8 cellular contexts compared by ENCODE assay signal in the genomic region with DNA sequence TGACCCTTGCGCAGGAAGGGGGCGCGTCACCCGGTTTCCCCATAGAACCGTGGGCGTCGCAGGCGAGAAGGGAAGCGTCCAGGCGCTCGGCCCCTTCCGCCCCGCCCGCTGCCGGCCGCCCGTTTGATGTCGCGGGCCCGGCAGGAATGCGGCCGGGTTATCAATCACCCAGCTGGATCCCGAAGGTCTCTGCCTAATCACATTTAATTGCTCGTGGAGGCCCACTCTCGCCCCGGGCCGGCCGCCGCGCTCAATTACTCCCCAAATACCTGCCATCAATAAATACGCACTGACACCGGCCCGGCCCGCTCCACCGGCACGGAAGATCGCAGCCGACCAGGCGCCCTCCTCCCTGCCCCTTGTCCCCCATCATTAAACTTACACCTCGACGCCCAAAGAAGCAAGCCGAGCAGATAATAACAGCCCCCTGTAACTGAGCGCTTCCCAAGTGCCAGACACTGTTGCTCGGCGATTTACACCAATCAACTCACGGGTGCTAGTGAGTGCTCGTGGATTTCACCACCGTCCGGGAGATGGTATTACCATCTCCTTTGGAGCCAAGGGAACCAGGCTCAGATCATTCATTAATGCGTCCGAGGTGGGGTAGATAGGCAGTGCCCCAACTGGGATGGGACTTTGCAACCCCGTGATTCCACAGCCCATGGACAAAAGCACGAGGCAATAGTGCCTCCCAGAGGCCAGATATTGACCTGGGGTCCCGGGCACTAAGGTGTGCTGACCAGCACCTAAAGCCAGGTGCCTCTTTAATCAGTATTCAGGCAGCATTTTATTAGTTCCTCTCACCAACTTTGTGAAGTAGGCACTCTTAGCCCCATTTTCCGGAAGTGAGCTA. TPM values are rescaled to one million over a fixed set of nuclear protein-coding genes. Genes with fewer than 3 reads are reported as not detected.
A peak's percentile ranks its signal among the peaks of the same experiment; 100 is the strongest.
DNase-seq lines count a peak whose midpoint lies in the region; ATAC-seq and TF ChIP-seq lines count a peak whose summit lies in the region.

No MANE protein-coding gene starts in this region.

- no peaks in the 10 kb centered on the region for H3K36me3 Mint-ChIP-seq in activated CD4-positive, alpha-beta memory T cell treated with anti-CD3 and anti-CD28 coated beads for 36 hours
- H3K36me3 Mint-ChIP-seq in activated CD4-positive, alpha-beta memory T cell treated with anti-CD3 and anti-CD28 coated beads, Interleukin-2, amount 10 ng/mL, durations not matched to agents 7 days and 5 days (ENCODE audit: low read depth): no peaks in the 10 kb centered on the region
- no peaks in the 10 kb centered on the region for H3K36me3 Mint-ChIP-seq in WTC11

- peak; percentile 53 for ATAC-seq in WTC11

- H3K27ac ChIP-seq in iPS-20b (ENCODE audit: low read length): no peak overlapping the region
- no peak overlapping the region for H3K27ac ChIP-seq in tibial artery

- no peak overlapping the region for H3K9ac ChIP-seq in iPS-20b (ENCODE audit: low read depth, low read length)

- H3K36me3 ChIP-seq in iPS-20b (ENCODE audit: insufficient read depth, low read depth, low read length): no peaks in the 10 kb centered on the region
- no peaks in the 10 kb centered on the region for H3K36me3 ChIP-seq in tibial artery

- no peak overlapping the region for H3K27ac Mint-ChIP-seq in activated CD4-positive, alpha-beta memory T cell treated with anti-CD3 and anti-CD28 coated beads for 36 hours
- no peak overlapping the region for H3K27ac Mint-ChIP-seq in activated CD4-positive, alpha-beta memory T cell treated with anti-CD3 and anti-CD28 coated beads, Interleukin-2, amount 10 ng/mL, durations not matched to agents 7 days and 5 days
- H3K27ac Mint-ChIP-seq in WTC11: no peak overlapping the region

- intact Hi-C loops in activated CD4-positive, alpha-beta memory T cell treated with anti-CD3 and anti-CD28 coated beads for 36 hours (cut with micrococcal nuclease): loop anchor here (1.0 to 10.0 kb wide), 2 partner anchors 316 to 1491 kb away; no protein-coding TSS in a partner anchor
- intact Hi-C loops in tibial artery (cut with DNase I; ENCODE audit: low total_unique reads): loop anchor here (5.0 kb wide), 1 partner anchor 318 kb away; no protein-coding TSS in a partner anchor

- peak; percentile 37 for DNase-seq in activated CD4-positive, alpha-beta memory T cell treated with anti-CD3 and anti-CD28 coated beads for 36 hours
- DNase-seq in activated CD4-positive, alpha-beta memory T cell treated with anti-CD3 and anti-CD28 coated beads, Interleukin-2, amount 10 ng/mL, durations not matched to agents 7 days and 5 days: no peak
- peak; percentile 72 for DNase-seq in WTC11 (ENCODE audit: low spot score)
- no peak for DNase-seq in tibial artery
- DNase-seq in stimulated activated CD4-positive, alpha-beta T cell treated with anti-CD3 and anti-CD28 coated beads, Interleukin-15, amount 100 ng/mL, for 24 hours: no peak
- DNase-seq in HPDE6-E6E7 (ENCODE audit: extremely low spot score): no peak
- no peak for DNase-seq in mesenteric fat pad (ENCODE audit: low spot score)

- no peak overlapping the region for H3K4me3 Mint-ChIP-seq in activated CD4-positive, alpha-beta memory T cell treated with anti-CD3 and anti-CD28 coated beads for 36 hours
- H3K4me3 Mint-ChIP-seq in activated CD4-positive, alpha-beta memory T cell treated with anti-CD3 and anti-CD28 coated beads, Interleukin-2, amount 10 ng/mL, durations not matched to agents 7 days and 5 days: no peak overlapping the region
- H3K4me3 Mint-ChIP-seq in WTC11: peak overlapping the region; percentile 74

- TF ChIP-seq CTCF in WTC11 (IDR thresholded peaks at IDR 0.05) (0 out of 2 replicates have a peak, but pooled peaks have one; percentile 32), tibial artery (IDR thresholded peaks at IDR 0.05) (peak; percentile 33 to 41)

- H3K9me3 ChIP-seq in iPS-20b (ENCODE audit: insufficient read depth, low read depth, low read length) (peaks cover 4% of the 10 kb centered on the region; the same call in 1 of the 2 replicates), tibial artery (no peaks in the 10 kb centered on the region)

- POLR2A ChIA-PET in activated CD4-positive, alpha-beta memory T cell treated with anti-CD3 and anti-CD28 coated beads for 36 hours (lab: Charles Lee): no interaction called here
- POLR2A ChIA-PET in activated CD4-positive, alpha-beta memory T cell treated with anti-CD3 and anti-CD28 coated beads, Interleukin-2, amount 10 ng/mL, durations not matched to agents 7 days and 5 days (lab: Charles Lee): no interaction called here
- POLR2A ChIA-PET in WTC11 (lab: Charles Lee): no interaction called here

- H3K27me3 ChIP-seq in iPS-20b (ENCODE audit: insufficient read depth, low read length) (peaks cover 83% of the 10 kb centered on the region), tibial artery (peaks cover 0 to 56% of the 10 kb centered on the region in 2 donors)

- CTCF ChIA-PET in activated CD4-positive, alpha-beta memory T cell treated with anti-CD3 and anti-CD28 coated beads for 36 hours (lab: Charles Lee): interaction anchor here (0.8 to 1.6 kb wide), 2 partner anchors 312 to 317 kb away, joined by 3 to 8 read pairs; no protein-coding TSS in a partner anchor
- CTCF ChIA-PET in activated CD4-positive, alpha-beta memory T cell treated with anti-CD3 and anti-CD28 coated beads, Interleukin-2, amount 10 ng/mL, durations not matched to agents 7 days and 5 days (lab: Charles Lee): no interaction called here
- CTCF ChIA-PET in WTC11 (lab: Charles Lee): interaction anchor here (0.6 to 3.6 kb wide), 9 partner anchors 8 to 398 kb away, joined by 3 to 31 read pairs (median 4); a partner anchor contains a TSS

- peaks cover 10% of the 10 kb centered on the region for H3K4me1 Mint-ChIP-seq in activated CD4-positive, alpha-beta memory T cell treated with anti-CD3 and anti-CD28 coated beads for 36 hours (ENCODE audit: low read depth)
- peaks cover 3% of the 10 kb centered on the region for H3K4me1 Mint-ChIP-seq in activated CD4-positive, alpha-beta memory T cell treated with anti-CD3 and anti-CD28 coated beads, Interleukin-2, amount 10 ng/mL, durations not matched to agents 7 days and 5 days
- H3K4me1 Mint-ChIP-seq in WTC11: peaks cover 55% of the 10 kb centered on the region

- H3K27me3 Mint-ChIP-seq in activated CD4-positive, alpha-beta memory T cell treated with anti-CD3 and anti-CD28 coated beads for 36 hours: peaks cover 66% of the 10 kb centered on the region
- H3K27me3 Mint-ChIP-seq in activated CD4-positive, alpha-beta memory T cell treated with anti-CD3 and anti-CD28 coated beads, Interleukin-2, amount 10 ng/mL, durations not matched to agents 7 days and 5 days: peaks cover 61% of the 10 kb centered on the region
- peaks cover 84% of the 10 kb centered on the region for H3K27me3 Mint-ChIP-seq in WTC11 (ENCODE audit: low read depth)

- H3K4me1 ChIP-seq in iPS-20b (ENCODE audit: insufficient read depth, low read length) (peaks cover 20% of the 10 kb centered on the region; the same call in 1 of the 2 replicates), tibial artery (peaks cover 0 to 10% (median 5%) of the 10 kb centered on the region in 4 donors)

- H3K9me3 Mint-ChIP-seq in activated CD4-positive, alpha-beta memory T cell treated with anti-CD3 and anti-CD28 coated beads for 36 hours: no peaks in the 10 kb centered on the region
- H3K9me3 Mint-ChIP-seq in activated CD4-positive, alpha-beta memory T cell treated with anti-CD3 and anti-CD28 coated beads, Interleukin-2, amount 10 ng/mL, durations not matched to agents 7 days and 5 days: no peaks in the 10 kb centered on the region
- H3K9me3 Mint-ChIP-seq in WTC11: no peaks in the 10 kb centered on the region

- H3K4me3 ChIP-seq in iPS-20b (ENCODE audit: low read length) (peak overlapping the region; percentile 79), tibial artery (no peak overlapping the region)

TF ChIP-seq in WTC11, 78 proteins besides CTCF, POLR2A, EP300 and RAD21:
- TF ChIP-seq KAT7 (CRISPR knock-in tag; IDR thresholded peaks at IDR 0.05; ENCODE audit: borderline replicate concordance): no peak
- TF ChIP-seq, protein P1, sequence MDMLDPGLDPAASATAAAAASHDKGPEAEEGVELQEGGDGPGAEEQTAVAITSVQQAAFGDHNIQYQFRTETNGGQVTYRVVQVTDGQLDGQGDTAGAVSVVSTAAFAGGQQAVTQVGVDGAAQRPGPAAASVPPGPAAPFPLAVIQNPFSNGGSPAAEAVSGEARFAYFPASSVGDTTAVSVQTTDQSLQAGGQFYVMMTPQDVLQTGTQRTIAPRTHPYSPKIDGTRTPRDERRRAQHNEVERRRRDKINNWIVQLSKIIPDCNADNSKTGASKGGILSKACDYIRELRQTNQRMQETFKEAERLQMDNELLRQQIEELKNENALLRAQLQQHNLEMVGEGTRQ (CRISPR knock-in tag; IDR thresholded peaks at IDR 0.05): peak; percentile 37; the same call in 1 of the 2 replicates

RNA-seq across cellular contexts. Expression of a gene that starts 11.3 kb away (rescaled TPM):
- total RNA-seq in activated CD4-positive, alpha-beta memory T cell treated with anti-CD3 and anti-CD28 coated beads for 36 hours: not detected
- not detected for total RNA-seq in activated CD4-positive, alpha-beta memory T cell treated with anti-CD3 and anti-CD28 coated beads, Interleukin-2, amount 10 ng/mL, durations not matched to agents 7 days and 5 days
- total RNA-seq in WTC11 (2021) (0.73 to 0.94 TPM (median 0.83 TPM) in 3 replicates), mesenteric fat pad (1.8 TPM)

Comparison
In these comparisons a context has a peak if more than half of its experiments do, and no peak if none do; other contexts are left out.
1. DNase-seq: peak in activated CD4-positive, alpha-beta memory T cell treated with anti-CD3 and anti-CD28 coated beads for 36 hours (single experiment) and WTC11 (single experiment); none in activated CD4-positive, alpha-beta memory T cell treated with anti-CD3 and anti-CD28 coated beads, Interleukin-2, amount 10 ng/mL, durations not matched to agents 7 days and 5 days (single experiment), tibial artery (0 of 2), stimulated activated CD4-positive, alpha-beta T cell treated with anti-CD3 and anti-CD28 coated beads, Interleukin-15, amount 100 ng/mL, for 24 hours (single experiment), HPDE6-E6E7 (single experiment) and mesenteric fat pad (single experiment).